In genomic region chr7:23184291-23184690, GRCh38 we compare ENCODE assay signal across 11 cellular contexts. TPM values are rescaled to one million over a fixed set of nuclear protein-coding genes. Genes with fewer than 3 reads are reported as not detected.
DNase-seq lines count a peak whose midpoint lies in the region; ATAC-seq and TF ChIP-seq lines count a peak whose summit lies in the region.
"Had no signal": no experiment of that assay in that cellular context is flagged by ENCODE, and none has a peak within 500 bp of the region (broad histone marks: within the 10 kb centered on the region; RNA-seq: fewer than 3 reads in every experiment).

No MANE protein-coding gene starts in this region.

- peak overlapping the region; percentile 6 for H3K4me3 Mint-ChIP-seq in activated CD4-positive, alpha-beta memory T cell treated with anti-CD3 and anti-CD28 coated beads for 36 hours
- peak overlapping the region in 4 of 5 donors; percentile 2 to 38 (median 29) for H3K4me3 Mint-ChIP-seq in immature natural killer cell

- no peak for ATAC-seq in GM21576 (IDR thresholded peaks at IDR 0.05; ENCODE audit: unreplicated experiment)

- POLR2A ChIA-PET in activated CD4-positive, alpha-beta memory T cell treated with anti-CD3 and anti-CD28 coated beads for 36 hours (lab: Charles Lee) = no interaction called here

- peak overlapping the region; percentile 82 to 96 (median 89); a peak in 21 of 22 replicates for H3K4me2 ChIP-seq in BLaER1 treated with 17β-estradiol and CSF1 and Interleukin-3, amounts not matched to agents 10 nM and 100 nM

- peaks cover 26 to 48% (median 36%) of the 10 kb centered on the region in 10 experiments for H3K4me1 ChIP-seq in BLaER1 treated with 17β-estradiol and CSF1 and Interleukin-3, amounts not matched to agents 10 nM and 100 nM

- intact Hi-C loops in activated CD4-positive, alpha-beta memory T cell treated with anti-CD3 and anti-CD28 coated beads for 36 hours (cut with micrococcal nuclease) = loop anchor here (5.0 to 10.0 kb wide), 4 partner anchors 97 to 413 kb away; partner anchors contain the start of gene CCDC126

- DNase-seq in GM12865 (ENCODE audit: low read depth) (no peak), immature natural killer cell (no peak), cortex of kidney (lab: John Stamatoyannopoulos, UW) (no peak), mesenteric fat pad (ENCODE audit: low spot score) (no peak), ureter (ENCODE audit: low spot score) (no peak)
- no peak for DNase-seq in activated CD4-positive, alpha-beta memory T cell treated with anti-CD3 and anti-CD28 coated beads for 36 hours
- DNase-seq: NCI-H1417 treated with DMSO at 0.1 percent for 48 hours had no signal

- no peaks in the 10 kb centered on the region for H3K9me3 ChIP-seq in BLaER1 treated with 17β-estradiol and CSF1 and Interleukin-3, amounts not matched to agents 10 nM and 100 nM (replicated peaks in 1 of 11)
- H3K9me3 ChIP-seq: colonic mucosa, testis had no signal

- H4K20me1 ChIP-seq in BLaER1 treated with 17β-estradiol and CSF1 and Interleukin-3, amounts not matched to agents 10 nM and 100 nM = peaks cover 4 to 60% (median 37%) of the 10 kb centered on the region in 11 experiments; a peak in 19 of 22 replicates

- TF ChIP-seq CTCF in GM12865 (IDR thresholded peaks at IDR 0.05; ENCODE audit: insufficient read depth, low read depth, low read length, missing control alignments) = no peak

- no peak overlapping the region for H3K27ac Mint-ChIP-seq in activated CD4-positive, alpha-beta memory T cell treated with anti-CD3 and anti-CD28 coated beads for 36 hours
- peak overlapping the region in 1 of 6 donors; percentile 39 for H3K27ac Mint-ChIP-seq in immature natural killer cell

- H3K36me3 ChIP-seq in BLaER1 treated with 17β-estradiol and CSF1 and Interleukin-3, amounts not matched to agents 10 nM and 100 nM = peaks cover 41 to 54% (median 47%) of the 10 kb centered on the region in 11 experiments
- H3K36me3 ChIP-seq: colonic mucosa had no signal

- 0 out of 22 replicates have a peak overlapping the region, but pooled peaks of 1 of the 11 experiments have one; percentile 94 for H3K27ac ChIP-seq in BLaER1 treated with 17β-estradiol and CSF1 and Interleukin-3, amounts not matched to agents 10 nM and 100 nM
- H3K27ac ChIP-seq: colonic mucosa, testis had no signal

- H3K36me3 Mint-ChIP-seq in activated CD4-positive, alpha-beta memory T cell treated with anti-CD3 and anti-CD28 coated beads for 36 hours = peaks cover 19% of the 10 kb centered on the region
- H3K36me3 Mint-ChIP-seq in immature natural killer cell = peaks cover 0 to 6% (median 0%) of the 10 kb centered on the region in 3 donors

- H3K27me3 ChIP-seq in BLaER1 treated with 17β-estradiol and CSF1 and Interleukin-3, amounts not matched to agents 10 nM and 100 nM = no peaks in the 10 kb centered on the region
- H3K27me3 ChIP-seq: colonic mucosa, testis had no signal

- H3K9me3 Mint-ChIP-seq in activated CD4-positive, alpha-beta memory T cell treated with anti-CD3 and anti-CD28 coated beads for 36 hours = no peaks in the 10 kb centered on the region
- H3K9me3 Mint-ChIP-seq in immature natural killer cell = peaks cover 0 to 2% (median 0%) of the 10 kb centered on the region in 6 donors

- H3K4me3 ChIP-seq in BLaER1 treated with 17β-estradiol and CSF1 and Interleukin-3, amounts not matched to agents 10 nM and 100 nM = peak overlapping the region in 8 of 10 experiments; percentile 82 to 97 (median 90); a peak in 10 of 20 replicates
- H3K4me3 ChIP-seq in GM12865 (ENCODE audit: low read depth, low read length) = peak overlapping the region; percentile 96; the same call in 1 of the 2 replicates
- H3K4me3 ChIP-seq: colonic mucosa, testis had no signal

- H3K4me1 Mint-ChIP-seq in activated CD4-positive, alpha-beta memory T cell treated with anti-CD3 and anti-CD28 coated beads for 36 hours (ENCODE audit: low read depth) = peaks cover 33% of the 10 kb centered on the region
- H3K4me1 Mint-ChIP-seq in immature natural killer cell = peaks cover 37 to 69% of the 10 kb centered on the region in 2 donors

- peak overlapping the region in 3 of 11 experiments; percentile 89 to 95 (median 90); a peak in 3 of 22 replicates for H3K9ac ChIP-seq in BLaER1 treated with 17β-estradiol and CSF1 and Interleukin-3, amounts not matched to agents 10 nM and 100 nM

- H3K27me3 Mint-ChIP-seq in activated CD4-positive, alpha-beta memory T cell treated with anti-CD3 and anti-CD28 coated beads for 36 hours = no peaks in the 10 kb centered on the region
- H3K27me3 Mint-ChIP-seq in immature natural killer cell (ENCODE audit: low read depth in 3 of 3) = peaks cover 8 to 19% (median 16%) of the 10 kb centered on the region in 3 donors

- CTCF ChIA-PET in activated CD4-positive, alpha-beta memory T cell treated with anti-CD3 and anti-CD28 coated beads for 36 hours (lab: Charles Lee) = interaction anchor here (0.6 to 2.1 kb wide), 6 partner anchors 19 to 384 kb away, joined by 3 to 7 read pairs (median 4); partner anchors contain the start of gene KLHL7

RNA-seq across cellular contexts. Expression of gene NUP42, which starts 2.4 kb away (rescaled TPM):
- 10 to 100 TPM; 24.1 to 31.7 TPM for total RNA-seq in activated CD4-positive, alpha-beta memory T cell treated with anti-CD3 and anti-CD28 coated beads for 36 hours
- 10 to 100 TPM; 48.7 to 64.0 (median 53.5) TPM for polyA plus RNA-seq in immature natural killer cell
- 20.8 TPM for total RNA-seq in mesenteric fat pad
- 41.7 TPM for total RNA-seq in ureter
